ENCODE assay signal across 12 cellular contexts in the genomic region with DNA sequence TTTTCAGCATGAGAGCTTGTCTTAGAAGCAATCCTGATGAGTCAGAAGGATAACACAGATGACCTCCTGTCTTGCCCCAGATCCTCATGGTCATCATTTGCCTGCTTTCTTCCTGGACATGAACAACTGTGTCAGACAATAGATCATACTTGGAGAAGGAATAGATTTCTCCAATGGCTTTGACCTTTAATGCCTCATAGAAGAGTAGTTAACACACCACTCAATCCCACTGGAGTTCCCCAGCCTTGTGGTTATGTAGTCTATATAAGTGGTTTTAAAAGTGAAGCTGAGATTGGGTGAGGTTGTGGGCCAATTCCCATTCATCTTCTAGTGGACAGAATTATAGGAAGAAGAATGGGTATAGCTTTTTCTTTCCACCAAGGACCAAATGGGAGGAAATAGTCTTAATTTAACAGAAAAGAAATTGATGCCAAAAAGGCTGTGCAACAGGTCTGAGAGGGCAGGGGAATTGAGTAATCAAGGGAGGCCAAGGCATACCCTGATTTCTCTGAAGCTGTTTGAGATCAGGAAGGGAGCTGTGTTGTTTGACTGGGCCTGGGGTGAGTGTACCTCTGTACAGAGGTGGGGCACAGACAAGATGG. TPM values are rescaled to one million over a fixed set of nuclear protein-coding genes. Genes with fewer than 3 reads are reported as not detected.
DNase-seq lines count a peak whose midpoint lies in the region; ATAC-seq and TF ChIP-seq lines count a peak whose summit lies in the region.
"Had no signal": no experiment of that assay in that cellular context is flagged by ENCODE, and none has a peak within 500 bp of the region (broad histone marks: within the 10 kb centered on the region; RNA-seq: fewer than 3 reads in every experiment).

No MANE protein-coding gene starts in this region.

- H3K4me3 ChIP-seq in adipocyte (ENCODE audit: low read length) = peak overlapping the region; percentile 9
- H3K4me3 ChIP-seq in foreskin fibroblast (ENCODE audit: low read depth in 1 of 2, low read length in 2 of 2) = no peak overlapping the region
- no peak overlapping the region for H3K4me3 ChIP-seq in smooth muscle cell
- H3K4me3 ChIP-seq in CD8-positive, alpha-beta T cell (ENCODE audit: low read depth, low read length) = no peak overlapping the region

- intact Hi-C loops in activated CD8-positive, alpha-beta T cell treated with anti-CD3 and anti-CD28 coated beads for 36 hours (cut with micrococcal nuclease) = no loop called here
- intact Hi-C loops in left ventricle myocardium superior (cut with micrococcal nuclease) = no loop called here
- intact Hi-C loops in CD8-positive, alpha-beta T cell (cut with DNase I, micrococcal nuclease) = no loop called here

- H3F3A ChIP-seq in smooth muscle cell (ENCODE audit: low read depth) = peaks cover 13% of the 10 kb centered on the region

- H3K9me3 ChIP-seq in adipocyte (ENCODE audit: control insufficient read depth, low read length) (no peaks in the 10 kb centered on the region), smooth muscle cell (replicated peaks; ENCODE audit: low read depth) (no peaks in the 10 kb centered on the region)
- H3K9me3 ChIP-seq in CD8-positive, alpha-beta T cell (ENCODE audit: low read length) = no peaks in the 10 kb centered on the region

- CTCF ChIA-PET in activated CD8-positive, alpha-beta T cell treated with anti-CD3 and anti-CD28 coated beads, Interleukin-2, amount 10 ng/mL, durations not matched to agents 7 days and 5 days (lab: Charles Lee) = interaction anchor here (0.8 to 18.8 kb wide), 13 partner anchors 9 to 396 kb away, joined by 3 to 206 read pairs (median 5); a partner anchor contains a TSS
- CTCF ChIA-PET in activated CD8-positive, alpha-beta T cell treated with anti-CD3 and anti-CD28 coated beads for 36 hours (lab: Charles Lee) = interaction anchor here (0.9 to 3.4 kb wide), 6 partner anchors 16 to 92 kb away, joined by 3 to 17 read pairs (median 5); a partner anchor contains a TSS
- CTCF ChIA-PET in CD8-positive, alpha-beta T cell (lab: Charles Lee) = interaction anchor here (0.9 to 2.0 kb wide), 5 partner anchors 11 to 92 kb away, joined by 3 to 7 read pairs (median 6); a partner anchor contains a TSS

- H3K27me3 ChIP-seq in adipocyte (replicated peaks; ENCODE audit: control insufficient read depth, insufficient read depth, low read length) (no peaks in the 10 kb centered on the region), smooth muscle cell (ENCODE audit: low read depth) (no peaks in the 10 kb centered on the region)
- H3K27me3 ChIP-seq in CD8-positive, alpha-beta T cell (ENCODE audit: insufficient read depth, low read length) = no peaks in the 10 kb centered on the region

- peaks cover 89% of the 10 kb centered on the region for H4K20me1 ChIP-seq in smooth muscle cell (ENCODE audit: low read depth)

- ATAC-seq in activated CD8-positive, alpha-beta T cell treated with anti-CD3 and anti-CD28 coated beads, Interleukin-2, amount 10 ng/mL, durations not matched to agents 7 days and 5 days = no peak
- no peak for ATAC-seq in activated CD8-positive, alpha-beta T cell treated with anti-CD3 and anti-CD28 coated beads for 36 hours
- no peak for ATAC-seq in left ventricle myocardium superior
- no peak for ATAC-seq in CD8-positive, alpha-beta T cell

- no peak overlapping the region for H3K4me3 Mint-ChIP-seq in activated CD8-positive, alpha-beta T cell treated with anti-CD3 and anti-CD28 coated beads, Interleukin-2, amount 10 ng/mL, durations not matched to agents 7 days and 5 days
- H3K4me3 Mint-ChIP-seq in activated CD8-positive, alpha-beta T cell treated with anti-CD3 and anti-CD28 coated beads for 36 hours = no peak overlapping the region
- no peak overlapping the region for H3K4me3 Mint-ChIP-seq in CD8-positive, alpha-beta T cell
- H3K4me3 Mint-ChIP-seq: activated T-helper 1 cell treated with anti-CD3 and anti-CD28 coated beads, Interleukin-12 subunit alpha, Interleukin-12 subunit beta, Interleukin-2, Interleukin-4 antibody, amounts not matched to agents 30 ng/mL and 10 ng/mL and 1 ng/mL, durations not matched to agents 14 hours and 24 hours and 36 hours had no signal

- H3K79me2 ChIP-seq in smooth muscle cell (ENCODE audit: low read depth) = peaks cover 95% of the 10 kb centered on the region

- H3K9ac ChIP-seq in adipocyte (ENCODE audit: low read length) (peak overlapping the region; percentile 10), smooth muscle cell (ENCODE audit: low read depth) (no peak overlapping the region)
- H3K9ac ChIP-seq: parathyroid adenoma had no signal

- H3K36me3 ChIP-seq in adipocyte (ENCODE audit: control insufficient read depth, insufficient read depth, low read length, severe bottlenecking) (peaks cover 37% of the 10 kb centered on the region), smooth muscle cell (ENCODE audit: low read depth) (no peaks in the 10 kb centered on the region)
- H3K36me3 ChIP-seq in CD8-positive, alpha-beta T cell (ENCODE audit: insufficient read depth, low read length) = peaks cover 22% of the 10 kb centered on the region

- H3K4me2 ChIP-seq in smooth muscle cell = peak overlapping the region; percentile 24

- TF ChIP-seq CTCF in activated CD8-positive, alpha-beta T cell treated with anti-CD3 and anti-CD28 coated beads for 36 hours (IDR thresholded peaks at IDR 0.05) = no peak
- TF ChIP-seq CTCF in foreskin fibroblast (IDR thresholded peaks at IDR 0.05; ENCODE audit: low read depth, low read length) (no peak), smooth muscle cell (IDR thresholded peaks at IDR 0.05; ENCODE audit: borderline replicate concordance, insufficient read depth, poor library complexity, severe bottlenecking) (no peak)
- TF ChIP-seq CTCF in CD8-positive, alpha-beta T cell (IDR thresholded peaks at IDR 0.05) = no peak

- peaks cover 37% of the 10 kb centered on the region for H3K36me3 Mint-ChIP-seq in activated CD8-positive, alpha-beta T cell treated with anti-CD3 and anti-CD28 coated beads, Interleukin-2, amount 10 ng/mL, durations not matched to agents 7 days and 5 days (ENCODE audit: low read depth)
- H3K36me3 Mint-ChIP-seq in activated CD8-positive, alpha-beta T cell treated with anti-CD3 and anti-CD28 coated beads for 36 hours (ENCODE audit: low read depth) = peaks cover 35% of the 10 kb centered on the region
- H3K36me3 Mint-ChIP-seq in CD8-positive, alpha-beta T cell = peaks cover 53% of the 10 kb centered on the region

- peak overlapping the region; percentile 35 for H3K27ac Mint-ChIP-seq in activated CD8-positive, alpha-beta T cell treated with anti-CD3 and anti-CD28 coated beads, Interleukin-2, amount 10 ng/mL, durations not matched to agents 7 days and 5 days
- no peak overlapping the region for H3K27ac Mint-ChIP-seq in activated CD8-positive, alpha-beta T cell treated with anti-CD3 and anti-CD28 coated beads for 36 hours
- H3K27ac Mint-ChIP-seq in CD8-positive, alpha-beta T cell = no peak overlapping the region
- H3K27ac Mint-ChIP-seq: activated T-helper 1 cell treated with anti-CD3 and anti-CD28 coated beads, Interleukin-12 subunit alpha, Interleukin-12 subunit beta, Interleukin-2, Interleukin-4 antibody, amounts not matched to agents 30 ng/mL and 10 ng/mL and 1 ng/mL, durations not matched to agents 14 hours and 24 hours and 36 hours had no signal

- peaks cover 35% of the 10 kb centered on the region for H3K4me1 Mint-ChIP-seq in activated CD8-positive, alpha-beta T cell treated with anti-CD3 and anti-CD28 coated beads, Interleukin-2, amount 10 ng/mL, durations not matched to agents 7 days and 5 days (ENCODE audit: low read depth)
- peaks cover 30% of the 10 kb centered on the region for H3K4me1 Mint-ChIP-seq in activated CD8-positive, alpha-beta T cell treated with anti-CD3 and anti-CD28 coated beads for 36 hours (ENCODE audit: low read depth)
- peaks cover 37% of the 10 kb centered on the region for H3K4me1 Mint-ChIP-seq in CD8-positive, alpha-beta T cell (ENCODE audit: low read depth)

- POLR2A ChIA-PET in activated CD8-positive, alpha-beta T cell treated with anti-CD3 and anti-CD28 coated beads, Interleukin-2, amount 10 ng/mL, durations not matched to agents 7 days and 5 days (lab: Charles Lee) = interaction anchor here (0.8 to 1.4 kb wide), 3 partner anchors 13 to 34 kb away, joined by 3 to 4 read pairs (median 4); no protein-coding TSS in a partner anchor
- POLR2A ChIA-PET in activated CD8-positive, alpha-beta T cell treated with anti-CD3 and anti-CD28 coated beads for 36 hours (lab: Charles Lee) = interaction anchor here (1.0 to 2.1 kb wide), 4 partner anchors 9 to 52 kb away, joined by 3 to 15 read pairs (median 10); no protein-coding TSS in a partner anchor
- POLR2A ChIA-PET in CD8-positive, alpha-beta T cell (lab: Charles Lee) = interaction anchor here (1.0 to 1.5 kb wide), 3 partner anchors 15 to 53 kb away, joined by 3 to 5 read pairs (median 4); a partner anchor contains a TSS

- H3K27ac ChIP-seq in smooth muscle cell (ENCODE audit: low read depth) = peak overlapping the region; percentile 31
- H3K27ac ChIP-seq in CD8-positive, alpha-beta T cell (ENCODE audit: low read depth, low read length) = no peak overlapping the region
- H3K27ac ChIP-seq: parathyroid adenoma had no signal

- H3K27me3 Mint-ChIP-seq in activated CD8-positive, alpha-beta T cell treated with anti-CD3 and anti-CD28 coated beads, Interleukin-2, amount 10 ng/mL, durations not matched to agents 7 days and 5 days (ENCODE audit: low read depth) = no peaks in the 10 kb centered on the region
- H3K27me3 Mint-ChIP-seq in activated CD8-positive, alpha-beta T cell treated with anti-CD3 and anti-CD28 coated beads for 36 hours = no peaks in the 10 kb centered on the region
- no peaks in the 10 kb centered on the region for H3K27me3 Mint-ChIP-seq in CD8-positive, alpha-beta T cell (ENCODE audit: low read depth)

- no peaks in the 10 kb centered on the region for H3K9me3 Mint-ChIP-seq in activated CD8-positive, alpha-beta T cell treated with anti-CD3 and anti-CD28 coated beads, Interleukin-2, amount 10 ng/mL, durations not matched to agents 7 days and 5 days (ENCODE audit: insufficient read depth)
- no peaks in the 10 kb centered on the region for H3K9me3 Mint-ChIP-seq in activated CD8-positive, alpha-beta T cell treated with anti-CD3 and anti-CD28 coated beads for 36 hours
- no peaks in the 10 kb centered on the region for H3K9me3 Mint-ChIP-seq in CD8-positive, alpha-beta T cell
- H3K9me3 Mint-ChIP-seq: activated T-helper 1 cell treated with anti-CD3 and anti-CD28 coated beads, Interleukin-12 subunit alpha, Interleukin-12 subunit beta, Interleukin-2, Interleukin-4 antibody, amounts not matched to agents 30 ng/mL and 10 ng/mL and 1 ng/mL, durations not matched to agents 14 hours and 24 hours and 36 hours had no signal

- no peak for DNase-seq in activated CD8-positive, alpha-beta T cell treated with anti-CD3 and anti-CD28 coated beads, Interleukin-2, amount 10 ng/mL, durations not matched to agents 7 days and 5 days
- DNase-seq in activated CD8-positive, alpha-beta T cell treated with anti-CD3 and anti-CD28 coated beads for 36 hours = no peak
- DNase-seq in adipocyte (ENCODE audit: low read depth) (peak; percentile 85), foreskin fibroblast (peak; percentile 64 to 77), smooth muscle cell (lab: John Stamatoyannopoulos, UW; ENCODE audit: unreplicated experiment) (no peak), COR-L47 (lab: John Stamatoyannopoulos, UW) (no peak), left ventricle myocardium superior (no peak)
- DNase-seq in CD8-positive, alpha-beta T cell = no peak
- DNase-seq: activated CD4-positive, CD25-positive, alpha-beta regulatory T cell; DMS153 had no signal

- H3K4me1 ChIP-seq in adipocyte (ENCODE audit: control insufficient read depth, insufficient read depth, low read length) (peaks cover 20% of the 10 kb centered on the region), smooth muscle cell (ENCODE audit: low read depth) (no peaks in the 10 kb centered on the region)
- peaks cover 15% of the 10 kb centered on the region for H3K4me1 ChIP-seq in CD8-positive, alpha-beta T cell (ENCODE audit: insufficient read depth, low read length)

- no peak overlapping the region for H2AFZ ChIP-seq in smooth muscle cell (ENCODE audit: low read depth)
- H2AFZ ChIP-seq: parathyroid adenoma had no signal

RNA-seq across cellular contexts. Expression of a gene that starts 14.4 kb away (rescaled TPM):
- 10 to 100 TPM; 71.9 to 75.5 TPM for total RNA-seq in activated CD8-positive, alpha-beta T cell treated with anti-CD3 and anti-CD28 coated beads, Interleukin-2, amount 10 ng/mL, durations not matched to agents 7 days and 5 days
- 10 to 100 TPM; 69.8 to 70.6 TPM for total RNA-seq in activated CD8-positive, alpha-beta T cell treated with anti-CD3 and anti-CD28 coated beads for 36 hours
- total RNA-seq in smooth muscle cell = 31.0 and 37.7 TPM in 2 replicates
- 68.1 and 68.7 TPM in 2 replicates for polyA plus RNA-seq in smooth muscle cell
- total RNA-seq in left ventricle myocardium superior = 41.3 TPM
- 10 to 100 TPM; 55.6 to 58.4 TPM for total RNA-seq in CD8-positive, alpha-beta T cell

RNA-seq across cellular contexts. Expression of a gene that starts 30.2 kb away (rescaled TPM):
- 100 to 1,000 TPM; 261 to 264 TPM for total RNA-seq in activated CD8-positive, alpha-beta T cell treated with anti-CD3 and anti-CD28 coated beads, Interleukin-2, amount 10 ng/mL, durations not matched to agents 7 days and 5 days
- total RNA-seq in activated CD8-positive, alpha-beta T cell treated with anti-CD3 and anti-CD28 coated beads for 36 hours = 100 to 1,000 TPM; 232 to 235 TPM
- total RNA-seq in smooth muscle cell (88.4 and 97.2 TPM in 2 replicates), left ventricle myocardium superior (185 TPM)
- polyA plus RNA-seq in smooth muscle cell = 109 and 134 TPM in 2 replicates
- 10 to 100 TPM; 63.1 to 70.6 TPM for total RNA-seq in CD8-positive, alpha-beta T cell

RNA-seq across cellular contexts. Expression of a gene that starts 35.0 kb away (rescaled TPM):
- total RNA-seq in activated CD8-positive, alpha-beta T cell treated with anti-CD3 and anti-CD28 coated beads, Interleukin-2, amount 10 ng/mL, durations not matched to agents 7 days and 5 days = 10 to 100 TPM; 84.0 to 86.7 TPM
- 100 to 1,000 TPM; 297 to 315 TPM for total RNA-seq in activated CD8-positive, alpha-beta T cell treated with anti-CD3 and anti-CD28 coated beads for 36 hours
- 10.2 and 14.4 TPM in 2 replicates for total RNA-seq in smooth muscle cell
- polyA plus RNA-seq in smooth muscle cell = 36.9 and 38.2 TPM in 2 replicates
- 1.0 TPM for total RNA-seq in left ventricle myocardium superior
- total RNA-seq in CD8-positive, alpha-beta T cell = 10 to 100 TPM; 85.6 to 86.3 TPM

RNA-seq across cellular contexts. Expression of a gene that starts 40.8 kb away (rescaled TPM):
- 10 to 100 TPM; 59.8 to 62.6 TPM for total RNA-seq in activated CD8-positive, alpha-beta T cell treated with anti-CD3 and anti-CD28 coated beads, Interleukin-2, amount 10 ng/mL, durations not matched to agents 7 days and 5 days
- 10 to 100 TPM; 84.2 to 93.6 TPM for total RNA-seq in activated CD8-positive, alpha-beta T cell treated with anti-CD3 and anti-CD28 coated beads for 36 hours
- total RNA-seq in smooth muscle cell = 16.5 and 29.3 TPM in 2 replicates
- polyA plus RNA-seq in smooth muscle cell = 68.6 and 79.6 TPM in 2 replicates
- total RNA-seq in left ventricle myocardium superior = 96.1 TPM
- total RNA-seq in CD8-positive, alpha-beta T cell = 10 to 100 TPM in 1 of 2 experiments, 1 to 10 TPM in 1; 9.1 to 12.5 TPM

RNA-seq across cellular contexts. Expression of a gene that starts 53.1 kb away (rescaled TPM):
- 10 to 100 TPM; 56.3 to 58.8 TPM for total RNA-seq in activated CD8-positive, alpha-beta T cell treated with anti-CD3 and anti-CD28 coated beads, Interleukin-2, amount 10 ng/mL, durations not matched to agents 7 days and 5 days
- 10 to 100 TPM; 40.6 to 44.5 TPM for total RNA-seq in activated CD8-positive, alpha-beta T cell treated with anti-CD3 and anti-CD28 coated beads for 36 hours
- total RNA-seq in smooth muscle cell (13.8 and 20.3 TPM in 2 replicates), left ventricle myocardium superior (12.0 TPM)
- polyA plus RNA-seq in smooth muscle cell = 17.4 and 19.2 TPM in 2 replicates
- 10 to 100 TPM; 54.5 to 63.5 TPM for total RNA-seq in CD8-positive, alpha-beta T cell

Comparison
In these comparisons a context has a peak if more than half of its experiments do, and no peak if none do; other contexts are left out.
1. DNase-seq: peak in adipocyte (single experiment) and foreskin fibroblast (2 of 2); none in activated CD8-positive, alpha-beta T cell treated with anti-CD3 and anti-CD28 coated beads, Interleukin-2, amount 10 ng/mL, durations not matched to agents 7 days and 5 days (single experiment), activated CD8-positive, alpha-beta T cell treated with anti-CD3 and anti-CD28 coated beads for 36 hours (single experiment), smooth muscle cell (single experiment), COR-L47 (single experiment), left ventricle myocardium superior (single experiment) and CD8-positive, alpha-beta T cell (0 of 7).